ENCODE assay signal across 1 cellular context in genomic region chr13:33800646-33801186, GRCh38.
TF ChIP-seq lines count a peak whose summit lies in the region.

No MANE protein-coding gene starts in this region.

TF ChIP-seq in HepG2, 621 proteins besides CTCF, POLR2A, EP300 and RAD21:
- TF ChIP-seq DPF2 (CRISPR knock-in tag; IDR thresholded peaks at IDR 0.05; ENCODE audit: borderline replicate concordance, low read depth), result no peak
- TF ChIP-seq HHEX (CRISPR knock-in tag; IDR thresholded peaks at IDR 0.05), result no peak
- no peak for TF ChIP-seq CBX2 (IDR thresholded peaks at IDR 0.05; ENCODE audit: low read depth, low read length)
- TF ChIP-seq CBX2 (CRISPR knock-in tag; IDR thresholded peaks at IDR 0.05; ENCODE audit: low read depth), result no peak
- TF ChIP-seq MED8 (CRISPR knock-in tag; IDR thresholded peaks at IDR 0.05; ENCODE audit: insufficient replicate concordance), result no peak
- no peak for TF ChIP-seq HMGXB4 (CRISPR knock-in tag; IDR thresholded peaks at IDR 0.05; ENCODE audit: borderline replicate concordance in 1 of 2, low read depth in 1 of 2)
- TF ChIP-seq AFF4 (CRISPR knock-in tag; IDR thresholded peaks at IDR 0.05), result no peak
